Comparison of ENCODE assay signal across 2 cellular contexts in the genomic region with DNA sequence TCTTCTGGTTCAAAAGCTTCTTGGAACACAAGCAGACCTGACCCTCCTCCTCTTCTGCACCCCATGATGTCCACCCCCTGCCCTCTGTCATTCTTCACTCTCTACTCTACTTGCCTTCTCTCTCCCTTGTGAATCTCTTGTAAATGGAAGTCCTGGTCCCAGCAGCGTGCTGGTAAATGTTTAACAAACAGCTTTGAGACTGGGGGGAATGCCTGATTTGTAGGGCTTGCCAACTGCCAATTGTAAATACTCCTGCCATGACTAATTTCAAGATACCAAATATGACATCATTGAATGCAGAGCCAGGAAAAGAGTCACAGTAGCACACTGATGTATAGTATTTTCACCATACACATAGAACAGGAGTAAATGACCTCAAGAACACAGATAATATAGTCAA.
TF ChIP-seq lines count a peak whose summit lies in the region.

No MANE protein-coding gene starts in this region.

TF ChIP-seq in K562, 482 proteins besides CTCF, POLR2A, EP300 and RAD21:
- TF ChIP-seq ZNF586 (CRISPR knock-in tag; conservative IDR thresholded peaks at IDR 0.05) (no peak), RHOXF2B (CRISPR knock-in tag; conservative IDR thresholded peaks at IDR 0.05) (no peak), ZNF764 (CRISPR knock-in tag; IDR thresholded peaks at IDR 0.05; ENCODE audit: low read depth) (no peak)
- TF ChIP-seq, protein P1, sequence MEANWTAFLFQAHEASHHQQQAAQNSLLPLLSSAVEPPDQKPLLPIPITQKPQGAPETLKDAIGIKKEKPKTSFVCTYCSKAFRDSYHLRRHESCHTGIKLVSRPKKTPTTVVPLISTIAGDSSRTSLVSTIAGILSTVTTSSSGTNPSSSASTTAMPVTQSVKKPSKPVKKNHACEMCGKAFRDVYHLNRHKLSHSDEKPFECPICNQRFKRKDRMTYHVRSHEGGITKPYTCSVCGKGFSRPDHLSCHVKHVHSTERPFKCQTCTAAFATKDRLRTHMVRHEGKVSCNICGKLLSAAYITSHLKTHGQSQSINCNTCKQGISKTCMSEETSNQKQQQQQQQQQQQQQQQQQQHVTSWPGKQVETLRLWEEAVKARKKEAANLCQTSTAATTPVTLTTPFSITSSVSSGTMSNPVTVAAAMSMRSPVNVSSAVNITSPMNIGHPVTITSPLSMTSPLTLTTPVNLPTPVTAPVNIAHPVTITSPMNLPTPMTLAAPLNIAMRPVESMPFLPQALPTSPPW (CRISPR knock-in tag; IDR thresholded peaks at IDR 0.05): no peak
- TF ChIP-seq, protein P2, sequence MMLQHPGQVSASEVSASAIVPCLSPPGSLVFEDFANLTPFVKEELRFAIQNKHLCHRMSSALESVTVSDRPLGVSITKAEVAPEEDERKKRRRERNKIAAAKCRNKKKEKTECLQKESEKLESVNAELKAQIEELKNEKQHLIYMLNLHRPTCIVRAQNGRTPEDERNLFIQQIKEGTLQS (IDR thresholded peaks at IDR 0.05): peak; percentile 46
- TF ChIP-seq, protein P2 (CRISPR knock-in tag; conservative IDR thresholded peaks at IDR 0.05): no peak

TF ChIP-seq in HepG2, 621 proteins besides CTCF, POLR2A, EP300 and RAD21:
- no peak for TF ChIP-seq ZNF30 (CRISPR knock-in tag; IDR thresholded peaks at IDR 0.05)
- TF ChIP-seq MLLT10 (CRISPR knock-in tag; IDR thresholded peaks at IDR 0.05): no peak
- TF ChIP-seq, protein P3, sequence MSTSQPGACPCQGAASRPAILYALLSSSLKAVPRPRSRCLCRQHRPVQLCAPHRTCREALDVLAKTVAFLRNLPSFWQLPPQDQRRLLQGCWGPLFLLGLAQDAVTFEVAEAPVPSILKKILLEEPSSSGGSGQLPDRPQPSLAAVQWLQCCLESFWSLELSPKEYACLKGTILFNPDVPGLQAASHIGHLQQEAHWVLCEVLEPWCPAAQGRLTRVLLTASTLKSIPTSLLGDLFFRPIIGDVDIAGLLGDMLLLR (CRISPR knock-in tag; IDR thresholded peaks at IDR 0.05): no peak
- no peak for TF ChIP-seq MIER3 (CRISPR knock-in tag; IDR thresholded peaks at IDR 0.05; ENCODE audit: borderline replicate concordance)
- TF ChIP-seq ZNF34 (CRISPR knock-in tag; IDR thresholded peaks at IDR 0.05; ENCODE audit: borderline replicate concordance): no peak
- TF ChIP-seq ZEB1 (IDR thresholded peaks at IDR 0.05; ENCODE audit: insufficient replicate concordance, low read depth): no peak
- no peak for TF ChIP-seq ZBTB7A (CRISPR knock-in tag; IDR thresholded peaks at IDR 0.05)
- TF ChIP-seq YEATS4 (CRISPR knock-in tag; IDR thresholded peaks at IDR 0.05; ENCODE audit: borderline replicate concordance): no peak
- no peak for TF ChIP-seq AHR (CRISPR knock-in tag; IDR thresholded peaks at IDR 0.05)
- TF ChIP-seq ZBTB21 (CRISPR knock-in tag; IDR thresholded peaks at IDR 0.05): no peak
- TF ChIP-seq, protein P4, sequence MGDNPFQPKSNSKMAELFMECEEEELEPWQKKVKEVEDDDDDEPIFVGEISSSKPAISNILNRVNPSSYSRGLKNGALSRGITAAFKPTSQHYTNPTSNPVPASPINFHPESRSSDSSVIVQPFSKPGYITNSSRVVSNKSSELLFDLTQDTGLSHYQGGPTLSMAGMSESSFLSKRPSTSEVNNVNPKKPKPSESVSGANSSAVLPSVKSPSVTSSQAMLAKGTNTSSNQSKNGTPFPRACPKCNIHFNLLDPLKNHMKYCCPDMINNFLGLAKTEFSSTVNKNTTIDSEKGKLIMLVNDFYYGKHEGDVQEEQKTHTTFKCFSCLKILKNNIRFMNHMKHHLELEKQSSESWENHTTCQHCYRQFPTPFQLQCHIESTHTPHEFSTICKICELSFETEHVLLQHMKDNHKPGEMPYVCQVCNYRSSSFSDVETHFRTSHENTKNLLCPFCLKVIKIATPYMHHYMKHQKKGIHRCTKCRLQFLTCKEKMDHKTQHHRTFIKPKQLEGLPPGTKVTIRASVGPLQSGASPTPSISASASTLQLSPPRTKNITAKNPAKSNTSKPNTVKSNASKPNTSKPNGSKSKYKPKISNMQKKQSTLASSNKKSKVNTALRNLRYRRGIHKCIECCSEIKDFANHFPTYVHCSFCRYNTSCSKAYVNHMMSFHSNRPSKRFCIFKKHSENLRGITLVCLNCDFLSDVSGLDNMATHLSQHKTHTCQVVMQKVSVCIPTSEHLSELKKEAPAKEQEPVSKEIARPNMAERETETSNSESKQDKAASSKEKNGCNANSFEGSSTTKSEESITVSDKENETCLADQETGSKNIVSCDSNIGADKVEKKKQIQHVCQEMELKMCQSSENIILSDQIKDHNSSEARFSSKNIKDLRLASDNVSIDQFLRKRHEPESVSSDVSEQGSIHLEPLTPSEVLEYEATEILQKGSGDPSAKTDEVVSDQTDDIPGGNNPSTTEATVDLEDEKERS (CRISPR knock-in tag; IDR thresholded peaks at IDR 0.05): no peak
- TF ChIP-seq ATF7 (IDR thresholded peaks at IDR 0.05): peak; percentile 76
- no peak for TF ChIP-seq ATF7 (CRISPR knock-in tag; IDR thresholded peaks at IDR 0.05)
- TF ChIP-seq MED1 (CRISPR knock-in tag; IDR thresholded peaks at IDR 0.05): no peak
- TF ChIP-seq ZNF335 (CRISPR knock-in tag; IDR thresholded peaks at IDR 0.05): no peak
- TF ChIP-seq, protein P5, sequence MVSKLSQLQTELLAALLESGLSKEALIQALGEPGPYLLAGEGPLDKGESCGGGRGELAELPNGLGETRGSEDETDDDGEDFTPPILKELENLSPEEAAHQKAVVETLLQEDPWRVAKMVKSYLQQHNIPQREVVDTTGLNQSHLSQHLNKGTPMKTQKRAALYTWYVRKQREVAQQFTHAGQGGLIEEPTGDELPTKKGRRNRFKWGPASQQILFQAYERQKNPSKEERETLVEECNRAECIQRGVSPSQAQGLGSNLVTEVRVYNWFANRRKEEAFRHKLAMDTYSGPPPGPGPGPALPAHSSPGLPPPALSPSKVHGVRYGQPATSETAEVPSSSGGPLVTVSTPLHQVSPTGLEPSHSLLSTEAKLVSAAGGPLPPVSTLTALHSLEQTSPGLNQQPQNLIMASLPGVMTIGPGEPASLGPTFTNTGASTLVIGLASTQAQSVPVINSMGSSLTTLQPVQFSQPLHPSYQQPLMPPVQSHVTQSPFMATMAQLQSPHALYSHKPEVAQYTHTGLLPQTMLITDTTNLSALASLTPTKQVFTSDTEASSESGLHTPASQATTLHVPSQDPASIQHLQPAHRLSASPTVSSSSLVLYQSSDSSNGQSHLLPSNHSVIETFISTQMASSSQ (IDR thresholded peaks at IDR 0.05; ENCODE audit: low read depth): peak; percentile 38; the same call in 1 of the 2 replicates
- TF ChIP-seq, protein P5 (CRISPR knock-in tag; IDR thresholded peaks at IDR 0.05; ENCODE audit: borderline replicate concordance): peak; percentile 27; the same call in 1 of the 2 replicates
- TF ChIP-seq SP4 (CRISPR knock-in tag; IDR thresholded peaks at IDR 0.05): no peak
- peak; percentile 31; the same call in 1 of the 2 replicates for TF ChIP-seq FOSL2 (CRISPR knock-in tag; IDR thresholded peaks at IDR 0.05)
- TF ChIP-seq ZNF878 (CRISPR knock-in tag; IDR thresholded peaks at IDR 0.05): no peak
- TF ChIP-seq ZNF350 (CRISPR knock-in tag; IDR thresholded peaks at IDR 0.05; ENCODE audit: borderline replicate concordance, low read depth): no peak
- TF ChIP-seq, protein P6, sequence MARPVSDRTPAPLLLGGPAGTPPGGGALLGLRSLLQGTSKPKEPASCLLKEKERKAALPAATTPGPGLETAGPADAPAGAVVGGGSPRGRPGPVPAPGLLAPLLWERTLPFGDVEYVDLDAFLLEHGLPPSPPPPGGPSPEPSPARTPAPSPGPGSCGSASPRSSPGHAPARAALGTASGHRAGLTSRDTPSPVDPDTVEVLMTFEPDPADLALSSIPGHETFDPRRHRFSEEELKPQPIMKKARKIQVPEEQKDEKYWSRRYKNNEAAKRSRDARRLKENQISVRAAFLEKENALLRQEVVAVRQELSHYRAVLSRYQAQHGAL (CRISPR knock-in tag; IDR thresholded peaks at IDR 0.05; ENCODE audit: not compliant biosample characterization): no peak
TF ChIP-seq in HepG2: peak in this region for 3.
